Comparison of ENCODE assay signal across 10 cellular contexts in the genomic region with DNA sequence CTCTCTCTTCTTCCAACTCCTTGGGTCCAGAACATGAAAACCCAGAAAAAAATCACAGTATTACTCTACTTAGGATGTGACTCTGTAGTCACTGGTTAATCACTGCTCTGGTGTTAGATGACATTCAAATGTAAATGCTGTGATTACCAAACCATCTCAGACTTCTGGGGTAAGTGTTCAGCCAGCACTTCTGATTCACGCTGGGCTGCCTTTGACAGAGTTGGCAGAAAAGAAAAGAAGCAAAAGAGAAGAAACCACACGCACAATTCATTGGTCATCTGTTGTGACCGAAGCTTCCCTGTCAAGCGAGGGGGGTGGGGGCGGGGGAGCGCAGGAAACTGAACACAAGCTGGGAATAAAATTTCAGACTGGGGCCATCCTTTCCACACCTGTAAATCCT.
DNase-seq lines count a peak whose midpoint lies in the region; ATAC-seq and TF ChIP-seq lines count a peak whose summit lies in the region.
"Had no signal": no experiment of that assay in that cellular context is flagged by ENCODE, and none has a peak within 500 bp of the region (broad histone marks: within the 10 kb centered on the region; RNA-seq: fewer than 3 reads in every experiment).

No MANE protein-coding gene starts in this region.

- ATAC-seq in esophagus mucosa (peak; percentile 32), GM21423 (IDR thresholded peaks at IDR 0.05; ENCODE audit: unreplicated experiment) (no peak), GM19023 (IDR thresholded peaks at IDR 0.05; ENCODE audit: unreplicated experiment) (no peak), HG03442 (IDR thresholded peaks at IDR 0.05; ENCODE audit: unreplicated experiment) (no peak)

- peak overlapping the region in 2 of 3 experiments; percentile 40 to 48 for H3K27ac Mint-ChIP-seq in nephron

- H3K36me3 Mint-ChIP-seq in nephron (ENCODE audit: low read depth), result no peaks in the 10 kb centered on the region

- DNase-seq in A172 (ENCODE audit: low spot score) (peak; percentile 57), HT1080 (ENCODE audit: low read depth) (peak; percentile 67), GM19238 (ENCODE audit: insufficient read length, low spot score) (no peak)
- DNase-seq: NCI-H2171 treated with DMSO at 0.1 percent for 48 hours; stimulated activated naive CD4-positive, alpha-beta T cell treated with Interleukin-2 at 50 U/mL for 16 hours had no signal

- peaks cover 64% of the 10 kb centered on the region for H3K4me1 Mint-ChIP-seq in nephron

- no peak for TF ChIP-seq CTCF in nephron (IDR thresholded peaks at IDR 0.05; ENCODE audit: unreplicated experiment in 3 of 3)

- H3K27me3 Mint-ChIP-seq in nephron (ENCODE audit: low read depth), result peaks cover 40% of the 10 kb centered on the region

- H3K9me3 Mint-ChIP-seq in nephron, result no peaks in the 10 kb centered on the region

- H3K4me3 Mint-ChIP-seq in nephron, result no peak overlapping the region
